In the genomic region with DNA sequence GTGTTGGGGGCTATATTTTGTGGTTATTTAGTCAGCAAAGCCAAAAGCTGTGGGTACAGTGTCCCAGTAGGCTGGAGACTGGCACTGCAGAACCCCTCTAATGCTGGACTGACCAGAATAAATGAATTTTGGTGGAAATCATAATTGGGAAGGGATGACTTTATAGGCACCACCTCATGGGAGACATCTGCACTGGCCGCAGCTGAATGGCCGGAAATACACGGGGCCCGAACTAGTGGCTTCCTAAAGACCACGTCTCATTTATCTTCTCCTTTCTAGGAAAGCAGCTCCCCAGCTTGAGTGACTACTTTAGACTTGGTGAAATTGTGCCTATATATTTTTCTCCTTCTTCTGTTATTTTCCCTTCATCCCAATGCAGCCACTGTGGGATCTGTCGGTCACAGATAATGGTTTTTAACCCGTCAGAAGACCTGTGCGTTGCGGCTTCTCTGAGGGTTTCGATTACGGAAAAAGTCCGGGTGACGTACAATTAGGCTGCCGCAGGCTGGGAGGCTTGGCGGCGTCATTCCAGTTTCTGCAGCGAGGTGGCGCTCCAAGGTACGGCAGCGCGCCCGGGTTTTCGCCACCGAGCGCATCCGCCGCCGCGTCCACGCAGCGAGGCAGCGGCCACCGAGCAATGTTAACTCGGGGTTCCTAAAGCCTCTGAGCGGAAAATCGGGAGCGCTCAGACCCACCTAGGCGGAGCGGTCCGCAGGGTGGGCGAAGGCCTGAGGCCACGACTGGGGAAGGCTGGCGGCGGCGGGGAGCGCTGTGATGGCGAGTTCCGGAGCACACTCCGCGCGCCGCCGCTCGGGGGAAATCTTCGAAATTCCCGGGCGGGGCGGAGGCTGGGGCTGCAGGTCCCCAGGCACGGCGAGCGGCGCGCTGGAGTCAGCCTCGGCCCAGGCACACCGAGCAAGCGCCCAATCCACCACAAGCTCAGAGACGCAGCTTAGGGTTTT, we compare ENCODE assay signal across 1 cellular context.
TF ChIP-seq lines count a peak whose summit lies in the region.

No MANE protein-coding gene starts in this region.

TF ChIP-seq in K562, 482 proteins besides CTCF, POLR2A, EP300 and RAD21 (continued from another document and continues in another):
- TF ChIP-seq, protein P1, sequence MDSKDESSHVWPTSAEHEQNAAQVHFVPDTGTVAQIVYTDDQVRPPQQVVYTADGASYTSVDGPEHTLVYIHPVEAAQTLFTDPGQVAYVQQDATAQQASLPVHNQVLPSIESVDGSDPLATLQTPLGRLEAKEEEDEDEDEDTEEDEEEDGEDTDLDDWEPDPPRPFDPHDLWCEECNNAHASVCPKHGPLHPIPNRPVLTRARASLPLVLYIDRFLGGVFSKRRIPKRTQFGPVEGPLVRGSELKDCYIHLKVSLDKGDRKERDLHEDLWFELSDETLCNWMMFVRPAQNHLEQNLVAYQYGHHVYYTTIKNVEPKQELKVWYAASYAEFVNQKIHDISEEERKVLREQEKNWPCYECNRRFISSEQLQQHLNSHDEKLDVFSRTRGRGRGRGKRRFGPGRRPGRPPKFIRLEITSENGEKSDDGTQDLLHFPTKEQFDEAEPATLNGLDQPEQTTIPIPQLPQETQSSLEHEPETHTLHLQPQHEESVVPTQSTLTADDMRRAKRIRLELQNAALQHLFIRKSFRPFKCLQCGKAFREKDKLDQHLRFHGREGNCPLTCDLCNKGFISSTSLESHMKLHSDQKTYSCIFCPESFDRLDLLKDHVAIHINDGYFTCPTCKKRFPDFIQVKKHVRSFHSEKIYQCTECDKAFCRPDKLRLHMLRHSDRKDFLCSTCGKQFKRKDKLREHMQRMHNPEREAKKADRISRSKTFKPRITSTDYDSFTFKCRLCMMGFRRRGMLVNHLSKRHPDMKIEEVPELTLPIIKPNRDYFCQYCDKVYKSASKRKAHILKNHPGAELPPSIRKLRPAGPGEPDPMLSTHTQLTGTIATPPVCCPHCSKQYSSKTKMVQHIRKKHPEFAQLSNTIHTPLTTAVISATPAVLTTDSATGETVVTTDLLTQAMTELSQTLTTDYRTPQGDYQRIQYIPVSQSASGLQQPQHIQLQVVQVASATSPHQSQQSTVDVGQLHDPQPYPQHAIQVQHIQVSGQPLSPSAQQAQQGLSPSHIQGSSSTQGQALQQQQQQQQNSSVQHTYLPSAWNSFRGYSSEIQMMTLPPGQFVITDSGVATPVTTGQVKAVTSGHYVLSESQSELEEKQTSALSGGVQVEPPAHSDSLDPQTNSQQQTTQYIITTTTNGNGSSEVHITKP (IDR thresholded peaks at IDR 0.05; ENCODE audit: partially characterized antibody) = peak; percentile 12
- TF ChIP-seq, protein P2, sequence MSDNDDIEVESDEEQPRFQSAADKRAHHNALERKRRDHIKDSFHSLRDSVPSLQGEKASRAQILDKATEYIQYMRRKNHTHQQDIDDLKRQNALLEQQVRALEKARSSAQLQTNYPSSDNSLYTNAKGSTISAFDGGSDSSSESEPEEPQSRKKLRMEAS (CRISPR knock-in tag; IDR thresholded peaks at IDR 0.05) = peak; percentile 73
- no peak for TF ChIP-seq ARID2 (IDR thresholded peaks at IDR 0.05)
- no peak for TF ChIP-seq ZNF263 (CRISPR knock-in tag; IDR thresholded peaks at IDR 0.05; ENCODE audit: borderline replicate concordance)
- TF ChIP-seq, protein P3, sequence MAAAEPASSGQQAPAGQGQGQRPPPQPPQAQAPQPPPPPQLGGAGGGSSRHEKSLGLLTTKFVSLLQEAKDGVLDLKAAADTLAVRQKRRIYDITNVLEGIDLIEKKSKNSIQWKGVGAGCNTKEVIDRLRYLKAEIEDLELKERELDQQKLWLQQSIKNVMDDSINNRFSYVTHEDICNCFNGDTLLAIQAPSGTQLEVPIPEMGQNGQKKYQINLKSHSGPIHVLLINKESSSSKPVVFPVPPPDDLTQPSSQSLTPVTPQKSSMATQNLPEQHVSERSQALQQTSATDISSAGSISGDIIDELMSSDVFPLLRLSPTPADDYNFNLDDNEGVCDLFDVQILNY (CRISPR knock-in tag; IDR thresholded peaks at IDR 0.05) = peak; percentile 68; the same call in 1 of the 2 replicates
- TF ChIP-seq C11orf30 (IDR thresholded peaks at IDR 0.05; ENCODE audit: low read depth) = peak; percentile 67
- TF ChIP-seq PHTF2 (CRISPR knock-in tag; IDR thresholded peaks at IDR 0.05) = no peak
- no peak for TF ChIP-seq POLR3G (IDR thresholded peaks at IDR 0.05; ENCODE audit: extremely low read depth, insufficient read length, insufficient replicate concordance)
- no peak for TF ChIP-seq POLR3A (IDR thresholded peaks at IDR 0.05; ENCODE audit: borderline replicate concordance, extremely low read depth, insufficient read depth, insufficient read length)
- TF ChIP-seq ZNF444 (CRISPR knock-in tag; IDR thresholded peaks at IDR 0.05) = no peak
- no peak for TF ChIP-seq TFAM (CRISPR knock-in tag; conservative IDR thresholded peaks at IDR 0.05)
- no peak for TF ChIP-seq MED1 (CRISPR knock-in tag; IDR thresholded peaks at IDR 0.05; ENCODE audit: borderline replicate concordance)
- TF ChIP-seq HNRNPL (IDR thresholded peaks at IDR 0.05; ENCODE audit: low read depth, low read length) = no peak
- TF ChIP-seq, protein P4, sequence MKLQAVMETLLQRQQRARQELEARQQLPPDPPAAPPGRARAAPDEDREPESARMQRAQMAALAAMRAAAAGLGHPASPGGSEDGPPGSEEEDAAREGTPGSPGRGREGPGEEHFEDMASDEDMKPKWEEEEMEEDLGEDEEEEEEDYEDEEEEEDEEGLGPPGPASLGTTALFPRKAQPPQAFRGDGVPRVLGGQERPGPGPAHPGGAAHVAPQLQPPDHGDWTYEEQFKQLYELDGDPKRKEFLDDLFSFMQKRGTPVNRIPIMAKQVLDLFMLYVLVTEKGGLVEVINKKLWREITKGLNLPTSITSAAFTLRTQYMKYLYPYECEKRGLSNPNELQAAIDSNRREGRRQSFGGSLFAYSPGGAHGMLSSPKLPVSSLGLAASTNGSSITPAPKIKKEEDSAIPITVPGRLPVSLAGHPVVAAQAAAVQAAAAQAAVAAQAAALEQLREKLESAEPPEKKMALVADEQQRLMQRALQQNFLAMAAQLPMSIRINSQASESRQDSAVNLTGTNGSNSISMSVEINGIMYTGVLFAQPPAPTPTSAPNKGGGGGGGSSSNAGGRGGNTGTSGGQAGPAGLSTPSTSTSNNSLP (IDR thresholded peaks at IDR 0.05; ENCODE audit: borderline replicate concordance, low read depth, low read length) = peak; percentile 70; the same call in 1 of the 2 replicates
- TF ChIP-seq, protein P5, sequence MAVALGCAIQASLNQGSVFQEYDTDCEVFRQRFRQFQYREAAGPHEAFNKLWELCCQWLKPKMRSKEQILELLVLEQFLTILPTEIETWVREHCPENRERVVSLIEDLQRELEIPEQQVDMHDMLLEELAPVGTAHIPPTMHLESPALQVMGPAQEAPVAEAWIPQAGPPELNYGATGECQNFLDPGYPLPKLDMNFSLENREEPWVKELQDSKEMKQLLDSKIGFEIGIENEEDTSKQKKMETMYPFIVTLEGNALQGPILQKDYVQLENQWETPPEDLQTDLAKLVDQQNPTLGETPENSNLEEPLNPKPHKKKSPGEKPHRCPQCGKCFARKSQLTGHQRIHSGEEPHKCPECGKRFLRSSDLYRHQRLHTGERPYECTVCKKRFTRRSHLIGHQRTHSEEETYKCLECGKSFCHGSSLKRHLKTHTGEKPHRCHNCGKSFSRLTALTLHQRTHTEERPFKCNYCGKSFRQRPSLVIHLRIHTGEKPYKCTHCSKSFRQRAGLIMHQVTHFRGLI (CRISPR knock-in tag; IDR thresholded peaks at IDR 0.05) = no peak
- TF ChIP-seq, protein P6, sequence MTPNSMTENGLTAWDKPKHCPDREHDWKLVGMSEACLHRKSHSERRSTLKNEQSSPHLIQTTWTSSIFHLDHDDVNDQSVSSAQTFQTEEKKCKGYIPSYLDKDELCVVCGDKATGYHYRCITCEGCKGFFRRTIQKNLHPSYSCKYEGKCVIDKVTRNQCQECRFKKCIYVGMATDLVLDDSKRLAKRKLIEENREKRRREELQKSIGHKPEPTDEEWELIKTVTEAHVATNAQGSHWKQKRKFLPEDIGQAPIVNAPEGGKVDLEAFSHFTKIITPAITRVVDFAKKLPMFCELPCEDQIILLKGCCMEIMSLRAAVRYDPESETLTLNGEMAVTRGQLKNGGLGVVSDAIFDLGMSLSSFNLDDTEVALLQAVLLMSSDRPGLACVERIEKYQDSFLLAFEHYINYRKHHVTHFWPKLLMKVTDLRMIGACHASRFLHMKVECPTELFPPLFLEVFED (CRISPR knock-in tag; conservative IDR thresholded peaks at IDR 0.05) = no peak
- TF ChIP-seq FOXP1 (CRISPR knock-in tag; IDR thresholded peaks at IDR 0.05) = peak; percentile 84; the same call in 1 of the 2 replicates
- TF ChIP-seq CCAR2 (IDR thresholded peaks at IDR 0.05; ENCODE audit: low read depth, low read length) = no peak
- no peak for TF ChIP-seq OTX1 (CRISPR knock-in tag; IDR thresholded peaks at IDR 0.05)
- peak; percentile 99 for TF ChIP-seq ZSCAN29 (IDR thresholded peaks at IDR 0.05)
- no peak for TF ChIP-seq NFE2 (IDR thresholded peaks at IDR 0.05; ENCODE audit: low read depth)
- TF ChIP-seq, protein P7, sequence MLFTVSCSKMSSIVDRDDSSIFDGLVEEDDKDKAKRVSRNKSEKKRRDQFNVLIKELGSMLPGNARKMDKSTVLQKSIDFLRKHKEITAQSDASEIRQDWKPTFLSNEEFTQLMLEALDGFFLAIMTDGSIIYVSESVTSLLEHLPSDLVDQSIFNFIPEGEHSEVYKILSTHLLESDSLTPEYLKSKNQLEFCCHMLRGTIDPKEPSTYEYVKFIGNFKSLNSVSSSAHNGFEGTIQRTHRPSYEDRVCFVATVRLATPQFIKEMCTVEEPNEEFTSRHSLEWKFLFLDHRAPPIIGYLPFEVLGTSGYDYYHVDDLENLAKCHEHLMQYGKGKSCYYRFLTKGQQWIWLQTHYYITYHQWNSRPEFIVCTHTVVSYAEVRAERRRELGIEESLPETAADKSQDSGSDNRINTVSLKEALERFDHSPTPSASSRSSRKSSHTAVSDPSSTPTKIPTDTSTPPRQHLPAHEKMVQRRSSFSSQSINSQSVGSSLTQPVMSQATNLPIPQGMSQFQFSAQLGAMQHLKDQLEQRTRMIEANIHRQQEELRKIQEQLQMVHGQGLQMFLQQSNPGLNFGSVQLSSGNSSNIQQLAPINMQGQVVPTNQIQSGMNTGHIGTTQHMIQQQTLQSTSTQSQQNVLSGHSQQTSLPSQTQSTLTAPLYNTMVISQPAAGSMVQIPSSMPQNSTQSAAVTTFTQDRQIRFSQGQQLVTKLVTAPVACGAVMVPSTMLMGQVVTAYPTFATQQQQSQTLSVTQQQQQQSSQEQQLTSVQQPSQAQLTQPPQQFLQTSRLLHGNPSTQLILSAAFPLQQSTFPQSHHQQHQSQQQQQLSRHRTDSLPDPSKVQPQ (CRISPR knock-in tag; IDR thresholded peaks at IDR 0.05; ENCODE audit: borderline replicate concordance) = no peak
- TF ChIP-seq, protein P8, sequence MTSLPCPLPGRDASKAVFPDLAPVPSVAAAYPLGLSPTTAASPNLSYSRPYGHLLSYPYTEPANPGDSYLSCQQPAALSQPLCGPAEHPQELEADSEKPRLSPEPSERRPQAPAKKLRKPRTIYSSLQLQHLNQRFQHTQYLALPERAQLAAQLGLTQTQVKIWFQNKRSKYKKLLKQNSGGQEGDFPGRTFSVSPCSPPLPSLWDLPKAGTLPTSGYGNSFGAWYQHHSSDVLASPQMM (CRISPR knock-in tag; IDR thresholded peaks at IDR 0.05) = no peak
- TF ChIP-seq LARP7 (IDR thresholded peaks at IDR 0.05) = no peak
- TF ChIP-seq TARDBP (IDR thresholded peaks at IDR 0.05) = peak; percentile 90
- peak; percentile 77 to 80 for TF ChIP-seq NRF1 (conservative IDR thresholded peaks at IDR 0.05 in 1 of 2, IDR thresholded peaks at IDR 0.05 in 1 of 2)
- TF ChIP-seq CBX3 (IDR thresholded peaks at IDR 0.05; ENCODE audit: borderline replicate concordance in 1 of 2, low read length in 2 of 2) = peak in 1 of 2 experiments; percentile 39; a peak in 1 of 3 replicates
- no peak for TF ChIP-seq SRSF3 (IDR thresholded peaks at IDR 0.05; ENCODE audit: insufficient read depth, low read length)
- no peak for TF ChIP-seq FOXM1 (IDR thresholded peaks at IDR 0.05; ENCODE audit: low read depth)
- TF ChIP-seq FOXM1 (CRISPR knock-in tag; IDR thresholded peaks at IDR 0.05; ENCODE audit: low read depth) = no peak
- no peak for TF ChIP-seq ZNF232 (CRISPR knock-in tag; IDR thresholded peaks at IDR 0.05)
- TF ChIP-seq ZSCAN32 (CRISPR knock-in tag; IDR thresholded peaks at IDR 0.05) = no peak
- TF ChIP-seq ESRRA (IDR thresholded peaks at IDR 0.05; ENCODE audit: borderline replicate concordance, low read depth) = peak; percentile 69
- TF ChIP-seq ZNF707 (CRISPR knock-in tag; conservative IDR thresholded peaks at IDR 0.05) = no peak
- peak; percentile 36; the same call in 1 of the 2 replicates for TF ChIP-seq TRIM28 (IDR thresholded peaks at IDR 0.05)
- TF ChIP-seq ETS2 (tag; IDR thresholded peaks at IDR 0.05; ENCODE audit: borderline replicate concordance, poor library complexity, severe bottlenecking) = no peak
- TF ChIP-seq, protein P9, sequence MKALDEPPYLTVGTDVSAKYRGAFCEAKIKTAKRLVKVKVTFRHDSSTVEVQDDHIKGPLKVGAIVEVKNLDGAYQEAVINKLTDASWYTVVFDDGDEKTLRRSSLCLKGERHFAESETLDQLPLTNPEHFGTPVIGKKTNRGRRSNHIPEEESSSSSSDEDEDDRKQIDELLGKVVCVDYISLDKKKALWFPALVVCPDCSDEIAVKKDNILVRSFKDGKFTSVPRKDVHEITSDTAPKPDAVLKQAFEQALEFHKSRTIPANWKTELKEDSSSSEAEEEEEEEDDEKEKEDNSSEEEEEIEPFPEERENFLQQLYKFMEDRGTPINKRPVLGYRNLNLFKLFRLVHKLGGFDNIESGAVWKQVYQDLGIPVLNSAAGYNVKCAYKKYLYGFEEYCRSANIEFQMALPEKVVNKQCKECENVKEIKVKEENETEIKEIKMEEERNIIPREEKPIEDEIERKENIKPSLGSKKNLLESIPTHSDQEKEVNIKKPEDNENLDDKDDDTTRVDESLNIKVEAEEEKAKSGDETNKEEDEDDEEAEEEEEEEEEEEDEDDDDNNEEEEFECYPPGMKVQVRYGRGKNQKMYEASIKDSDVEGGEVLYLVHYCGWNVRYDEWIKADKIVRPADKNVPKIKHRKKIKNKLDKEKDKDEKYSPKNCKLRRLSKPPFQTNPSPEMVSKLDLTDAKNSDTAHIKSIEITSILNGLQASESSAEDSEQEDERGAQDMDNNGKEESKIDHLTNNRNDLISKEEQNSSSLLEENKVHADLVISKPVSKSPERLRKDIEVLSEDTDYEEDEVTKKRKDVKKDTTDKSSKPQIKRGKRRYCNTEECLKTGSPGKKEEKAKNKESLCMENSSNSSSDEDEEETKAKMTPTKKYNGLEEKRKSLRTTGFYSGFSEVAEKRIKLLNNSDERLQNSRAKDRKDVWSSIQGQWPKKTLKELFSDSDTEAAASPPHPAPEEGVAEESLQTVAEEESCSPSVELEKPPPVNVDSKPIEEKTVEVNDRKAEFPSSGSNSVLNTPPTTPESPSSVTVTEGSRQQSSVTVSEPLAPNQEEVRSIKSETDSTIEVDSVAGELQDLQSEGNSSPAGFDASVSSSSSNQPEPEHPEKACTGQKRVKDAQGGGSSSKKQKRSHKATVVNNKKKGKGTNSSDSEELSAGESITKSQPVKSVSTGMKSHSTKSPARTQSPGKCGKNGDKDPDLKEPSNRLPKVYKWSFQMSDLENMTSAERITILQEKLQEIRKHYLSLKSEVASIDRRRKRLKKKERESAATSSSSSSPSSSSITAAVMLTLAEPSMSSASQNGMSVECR (CRISPR knock-in tag; IDR thresholded peaks at IDR 0.05) = peak; percentile 78
- TF ChIP-seq, protein P10, sequence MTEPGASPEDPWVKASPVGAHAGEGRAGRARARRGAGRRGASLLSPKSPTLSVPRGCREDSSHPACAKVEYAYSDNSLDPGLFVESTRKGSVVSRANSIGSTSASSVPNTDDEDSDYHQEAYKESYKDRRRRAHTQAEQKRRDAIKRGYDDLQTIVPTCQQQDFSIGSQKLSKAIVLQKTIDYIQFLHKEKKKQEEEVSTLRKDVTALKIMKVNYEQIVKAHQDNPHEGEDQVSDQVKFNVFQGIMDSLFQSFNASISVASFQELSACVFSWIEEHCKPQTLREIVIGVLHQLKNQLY (CRISPR knock-in tag; conservative IDR thresholded peaks at IDR 0.05) = no peak
